8 cellular contexts compared by ENCODE assay signal in genomic region chr11:66002648-66003225, GRCh38. TPM values are rescaled to one million over a fixed set of nuclear protein-coding genes. Genes with fewer than 3 reads are reported as not detected.
DNase-seq lines count a peak whose midpoint lies in the region; ATAC-seq and TF ChIP-seq lines count a peak whose summit lies in the region.

No MANE protein-coding gene starts in this region.

- peak; percentile 73 to 75 for ATAC-seq in activated CD4-positive, CD25-positive, alpha-beta regulatory T cell treated with anti-CD3 and anti-CD28 coated beads, Interleukin-2, amount 50 U/mL, for 24 hours
- ATAC-seq in GM21786 (IDR thresholded peaks at IDR 0.05; ENCODE audit: unreplicated experiment): peak; percentile 37

- peak overlapping the region; percentile 72 to 86 for H3K4me3 ChIP-seq in prostate gland

- WGBS in prostate gland: under 1% methylated on average over 32 of the region's 40 CpGs

- peaks cover 8% of the 10 kb centered on the region for H3K27me3 Mint-ChIP-seq in glutamatergic neuron (ENCODE audit: unreplicated experiment)

- peak overlapping the region; percentile 96 to 97 for H3K27ac ChIP-seq in prostate gland

- H3K27ac Mint-ChIP-seq in glutamatergic neuron (ENCODE audit: unreplicated experiment): no peak overlapping the region

- H3K36me3 Mint-ChIP-seq in glutamatergic neuron (ENCODE audit: unreplicated experiment): no peaks in the 10 kb centered on the region

- no peak for TF ChIP-seq POLR2A in prostate gland (IDR thresholded peaks at IDR 0.05)

- no peaks in the 10 kb centered on the region for H3K27me3 ChIP-seq in prostate gland (replicated peaks; ENCODE audit: insufficient read depth)

- H3K36me3 ChIP-seq in prostate gland: peaks cover 6 to 13% of the 10 kb centered on the region in 2 donors

- peaks cover 11% of the 10 kb centered on the region for H3K4me1 Mint-ChIP-seq in glutamatergic neuron (ENCODE audit: low read depth, unreplicated experiment)

- no peaks in the 10 kb centered on the region for H3K9me3 ChIP-seq in prostate gland

- H3K4me3 Mint-ChIP-seq in glutamatergic neuron (ENCODE audit: unreplicated experiment): peak overlapping the region; percentile 99

- peaks cover 9% of the 10 kb centered on the region for H3K4me1 ChIP-seq in prostate gland (replicated peaks)

- peaks cover 2% of the 10 kb centered on the region for H3K9me3 Mint-ChIP-seq in glutamatergic neuron (ENCODE audit: unreplicated experiment)

- intact Hi-C loops in prostate gland (cut with DNase I): loop anchor here (2.0 kb wide), 3 partner anchors 42 to 142 kb away; partner anchors contain the start of genes GAL3ST3, MUS81 and SART1

- no peak for DNase-seq in activated CD4-positive, CD25-positive, alpha-beta regulatory T cell treated with anti-CD3 and anti-CD28 coated beads, Interleukin-2, amount 50 U/mL, for 72 hours
- DNase-seq in KG1 (lab: John Stamatoyannopoulos, UW) (peak; percentile 84), activated T-helper 1 cell treated with Interleukin-2 at 50 U/mL for 16 hours (ENCODE audit: low read depth) (peak; percentile 63), glutamatergic neuron (no peak), prostate gland (ENCODE audit: low spot score) (peak; percentile 69), GDM1 (lab: John Stamatoyannopoulos, UW) (no peak)

- TF ChIP-seq CTCF in glutamatergic neuron (IDR thresholded peaks at IDR 0.05; ENCODE audit: partially characterized antibody, unreplicated experiment): no peak
- TF ChIP-seq CTCF in prostate gland (IDR thresholded peaks at IDR 0.05): peak in 2 of 4 experiments; percentile 27

RNA-seq across cellular contexts. Expression of gene BANF1, which starts 0.4 kb away (rescaled TPM):
- total RNA-seq in glutamatergic neuron (ENCODE audit: unreplicated experiment) (135 TPM), prostate gland (10 to 100 TPM; 59.4 to 78.8 TPM)

RNA-seq across cellular contexts. Expression of gene EIF1AD, which starts 0.8 kb away (rescaled TPM):
- total RNA-seq in glutamatergic neuron (ENCODE audit: unreplicated experiment) (37.6 TPM), prostate gland (10 to 100 TPM; 33.6 to 37.3 TPM)

RNA-seq across cellular contexts. Expression of gene CST6, which starts 9.1 kb away (rescaled TPM):
- not detected for total RNA-seq in glutamatergic neuron (ENCODE audit: unreplicated experiment)
- 1 to 10 TPM in 1 of 2 donors, under 1 TPM in 1; 0.36 to 6.5 TPM for total RNA-seq in prostate gland

RNA-seq across cellular contexts. Expression of gene CATSPER1, which starts 23.5 kb away (rescaled TPM):
- not detected for total RNA-seq in glutamatergic neuron (ENCODE audit: unreplicated experiment)
- total RNA-seq in prostate gland: under 1 TPM in 1 of 2 donors, not detected in 1; 0.85 TPM

RNA-seq across cellular contexts. Expression of gene SART1, which starts 41.2 kb away (rescaled TPM):
- total RNA-seq in glutamatergic neuron (ENCODE audit: unreplicated experiment): 52.3 TPM
- 10 to 100 TPM; 36.7 to 76.6 TPM for total RNA-seq in prostate gland

Comparison
In these comparisons a context has a peak if more than half of its experiments do, and no peak if none do; other contexts are left out.
1. DNase-seq: peak in KG1 (single experiment), activated T-helper 1 cell treated with Interleukin-2 at 50 U/mL for 16 hours (single experiment) and prostate gland (single experiment); none in activated CD4-positive, CD25-positive, alpha-beta regulatory T cell treated with anti-CD3 and anti-CD28 coated beads, Interleukin-2, amount 50 U/mL, for 72 hours (single experiment), glutamatergic neuron (single experiment) and GDM1 (single experiment).